In the genomic region with DNA sequence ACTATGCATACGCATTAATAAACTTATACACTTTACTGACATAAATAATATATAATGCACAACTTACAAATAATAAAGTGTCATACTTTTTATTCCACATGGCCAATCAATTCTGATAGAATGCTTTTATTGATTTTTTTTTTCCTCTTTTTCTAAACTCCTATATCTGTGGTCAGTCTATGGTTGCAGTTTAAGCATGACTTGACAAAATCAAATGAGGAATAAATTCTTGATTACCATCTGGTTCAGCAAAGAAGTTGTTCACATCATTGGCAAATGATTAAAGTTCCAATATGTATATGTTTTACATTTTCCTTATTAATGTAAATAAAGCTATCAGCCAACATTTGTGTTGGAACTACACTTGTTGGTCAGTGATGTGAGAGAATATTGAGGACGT, we compare ENCODE assay signal across 28 cellular contexts.
"Had no signal": no experiment of that assay in that cellular context is flagged by ENCODE, and none has a peak within 500 bp of the region (broad histone marks: within the 10 kb centered on the region; RNA-seq: fewer than 3 reads in every experiment).

No MANE protein-coding gene starts in this region.

- H3K9me3 ChIP-seq: esophagus squamous epithelium, gastrocnemius medialis, lower lobe of right lung, mucosa of descending colon had no signal

- H3K4me1 ChIP-seq: gastrocnemius medialis, heart right ventricle, left lung, lower lobe of right lung had no signal

- H3K27ac ChIP-seq: coronary artery, dorsolateral prefrontal cortex, epithelial cell of prostate, esophagus squamous epithelium, gastrocnemius medialis, heart right ventricle, left lung, lower lobe of right lung had no signal

- H3K36me3 ChIP-seq: esophagus squamous epithelium, gastrocnemius medialis, heart right ventricle, left lung, lower lobe of right lung had no signal

- H3K4me3 ChIP-seq: coronary artery, dorsolateral prefrontal cortex, esophagus squamous epithelium, gastrocnemius medialis, heart right ventricle, left lung, lower lobe of right lung, mucosa of descending colon had no signal

- ATAC-seq: esophagus mucosa; gastrocnemius medialis; heart right ventricle; left cardiac atrium; left lung; left ventricle myocardium superior; lower lobe of right lung; mucosa of descending colon; naive thymus-derived CD4-positive, alpha-beta T cell had no signal

- FAIRE-seq: colon, endometrium, islet of Langerhans, keratinocyte had no signal

- DNase-seq: dermis blood vessel endothelial cell; dorsolateral prefrontal cortex; effector CD4-positive, alpha-beta T cell; effector memory CD4-positive, alpha-beta T cell; endodermal cell; erythroblast; esophagus squamous epithelium; foreskin fibroblast; foreskin melanocyte; gastrocnemius medialis; glutamatergic neuron; head of caudate nucleus; heart right ventricle; hippocampal formation; left cardiac atrium; left lung; left ventricle myocardium superior; lower lobe of right lung; mesenchymal stem cell; mucosa of descending colon; naive thymus-derived CD4-positive, alpha-beta T cell had no signal

- H3K27me3 ChIP-seq: dorsolateral prefrontal cortex, esophagus squamous epithelium, gastrocnemius medialis, heart right ventricle, left lung had no signal
